9 cellular contexts compared by ENCODE assay signal in the genomic region with DNA sequence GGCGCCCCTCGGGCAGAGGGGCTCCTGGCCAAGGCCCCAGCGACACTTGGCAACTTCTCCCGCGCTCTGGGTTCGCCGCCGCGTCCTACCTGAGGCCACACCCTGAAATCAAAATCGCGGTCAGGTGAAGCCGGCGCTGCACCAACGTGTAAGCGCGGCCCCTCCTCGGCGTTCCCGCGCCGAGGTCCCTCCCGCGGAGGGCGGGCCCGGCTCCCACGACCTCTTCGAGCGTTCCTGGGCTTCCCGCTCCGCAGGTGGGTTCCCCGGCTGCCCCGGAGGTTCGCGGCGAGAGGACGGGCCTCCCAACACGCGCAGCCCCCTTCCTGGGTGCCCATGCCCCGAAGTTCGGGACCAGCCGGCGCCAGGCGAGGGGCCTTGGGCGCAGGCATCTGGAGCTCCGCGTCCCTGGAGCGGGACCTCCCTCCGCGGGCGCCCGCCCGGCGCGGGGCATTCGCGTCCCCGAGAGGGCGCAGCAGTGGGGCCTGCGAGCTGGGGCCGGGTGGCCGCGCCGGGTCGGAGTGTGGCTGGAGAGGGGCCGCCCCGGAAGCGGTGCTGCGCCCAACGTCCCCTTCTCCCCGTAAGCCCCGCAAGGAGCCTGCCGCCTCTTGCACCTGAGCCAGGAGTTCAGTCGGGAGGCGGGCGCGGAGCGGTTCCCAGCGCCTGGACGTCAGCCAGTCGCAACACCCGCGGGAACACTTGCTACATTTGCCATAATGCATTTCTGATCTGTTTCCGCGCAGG. TPM values are rescaled to one million over a fixed set of nuclear protein-coding genes. Genes with fewer than 3 reads are reported as not detected.
DNase-seq lines count a peak whose midpoint lies in the region; ATAC-seq and TF ChIP-seq lines count a peak whose summit lies in the region.
"Had no signal": no experiment of that assay in that cellular context is flagged by ENCODE, and none has a peak within 500 bp of the region (broad histone marks: within the 10 kb centered on the region; RNA-seq: fewer than 3 reads in every experiment).

No MANE protein-coding gene starts in this region.

- no peaks in the 10 kb centered on the region for H3K36me3 Mint-ChIP-seq in activated T-helper 17 cell treated with anti-CD3 and anti-CD28 coated beads, Interleukin-2, amount 50 U/mL, for 72 hours (ENCODE audit: low read depth)

- H4K20me1 ChIP-seq in BLaER1 treated with 17β-estradiol and CSF1 and Interleukin-3, amounts not matched to agents 10 nM and 100 nM: peaks cover 0 to 15% (median 0%) of the 10 kb centered on the region in 11 experiments; a peak in 8 of 22 replicates

- intact Hi-C loops in right cardiac atrium (cut with DNase I): no loop called here
- intact Hi-C loops in sigmoid colon (cut with DNase I): no loop called here

- H3K9me3 Mint-ChIP-seq in activated T-helper 17 cell treated with anti-CD3 and anti-CD28 coated beads, Interleukin-2, amount 50 U/mL, for 72 hours: no peaks in the 10 kb centered on the region

- H3K27ac ChIP-seq in BLaER1 treated with 17β-estradiol and CSF1 and Interleukin-3, amounts not matched to agents 10 nM and 100 nM: no peak overlapping the region
- peak overlapping the region; percentile 51 for H3K27ac ChIP-seq in right cardiac atrium (ENCODE audit: low read length)
- H3K27ac ChIP-seq in sigmoid colon: peak overlapping the region in 1 of 4 donors; percentile 45

- H3K27me3 Mint-ChIP-seq in activated T-helper 17 cell treated with anti-CD3 and anti-CD28 coated beads, Interleukin-2, amount 50 U/mL, for 72 hours: peaks cover 25% of the 10 kb centered on the region

- no peak for TF ChIP-seq EP300 in sigmoid colon (IDR thresholded peaks at IDR 0.05)

- peaks cover 4% of the 10 kb centered on the region for H3K4me1 Mint-ChIP-seq in activated T-helper 17 cell treated with anti-CD3 and anti-CD28 coated beads, Interleukin-2, amount 50 U/mL, for 72 hours

- H3K27ac Mint-ChIP-seq in activated T-helper 17 cell treated with anti-CD3 and anti-CD28 coated beads, Interleukin-2, amount 50 U/mL, for 72 hours: no peak overlapping the region

- TF ChIP-seq CTCF in sigmoid colon (IDR thresholded peaks at IDR 0.05): no peak

- 3% methylated on average over 84 of the region's 84 CpGs for WGBS in right cardiac atrium
- WGBS in sigmoid colon, 2 donors: 1% methylated on average over 84 of the region's 84 CpGs

- ATAC-seq in HG02885 (IDR thresholded peaks at IDR 0.05; ENCODE audit: poor library complexity, unreplicated experiment): peak; percentile 61
- peak; percentile 46 for ATAC-seq in activated T-helper 17 cell treated with anti-CD3 and anti-CD28 coated beads, Interleukin-2, amount 50 U/mL, for 72 hours (replicated peaks)
- peak; percentile 49 for ATAC-seq in right cardiac atrium
- ATAC-seq in GM19324 (IDR thresholded peaks at IDR 0.05; ENCODE audit: low FRiP score, unreplicated experiment): no peak

- H3K36me3 ChIP-seq in BLaER1 treated with 17β-estradiol and CSF1 and Interleukin-3, amounts not matched to agents 10 nM and 100 nM: no peaks in the 10 kb centered on the region
- no peaks in the 10 kb centered on the region for H3K36me3 ChIP-seq in sigmoid colon

- H3K4me2 ChIP-seq in BLaER1 treated with 17β-estradiol and CSF1 and Interleukin-3, amounts not matched to agents 10 nM and 100 nM: peak overlapping the region; percentile 75 to 93 (median 89)

- peaks cover 5 to 26% (median 15%) of the 10 kb centered on the region in 10 experiments; a peak in 17 of 20 replicates for H3K4me1 ChIP-seq in BLaER1 treated with 17β-estradiol and CSF1 and Interleukin-3, amounts not matched to agents 10 nM and 100 nM
- H3K4me1 ChIP-seq in right cardiac atrium (ENCODE audit: control insufficient read depth, insufficient read depth, low read length) (peaks cover 8% of the 10 kb centered on the region), sigmoid colon (peaks cover 0 to 18% (median 15%) of the 10 kb centered on the region in 4 donors)

- H3K9me3 ChIP-seq in BLaER1 treated with 17β-estradiol and CSF1 and Interleukin-3, amounts not matched to agents 10 nM and 100 nM (replicated peaks in 1 of 11): no peaks in the 10 kb centered on the region
- no peaks in the 10 kb centered on the region for H3K9me3 ChIP-seq in right cardiac atrium (ENCODE audit: control insufficient read depth, low read length)
- H3K9me3 ChIP-seq in sigmoid colon: no peaks in the 10 kb centered on the region

- DNase-seq in right cardiac atrium (peak; percentile 41 to 78 (median 69)), sigmoid colon (no peak), AG08395 (ENCODE audit: low spot score) (no peak), GM19240 (ENCODE audit: insufficient read length, low spot score) (no peak)

- no peak for TF ChIP-seq POLR2A in sigmoid colon (IDR thresholded peaks at IDR 0.05)

- H3K27me3 ChIP-seq in BLaER1 treated with 17β-estradiol and CSF1 and Interleukin-3, amounts not matched to agents 10 nM and 100 nM: peaks cover 51 to 64% (median 62%) of the 10 kb centered on the region in 11 experiments
- H3K27me3 ChIP-seq in right cardiac atrium (ENCODE audit: control insufficient read depth, insufficient read depth): no peaks in the 10 kb centered on the region
- peaks cover 0 to 33% (median 0%) of the 10 kb centered on the region in 3 donors for H3K27me3 ChIP-seq in sigmoid colon

- peak overlapping the region; percentile 42 to 67 (median 57) for H3K4me3 ChIP-seq in BLaER1 treated with 17β-estradiol and CSF1 and Interleukin-3, amounts not matched to agents 10 nM and 100 nM
- peak overlapping the region; percentile 50 for H3K4me3 ChIP-seq in right cardiac atrium (ENCODE audit: low read length)
- peak overlapping the region; percentile 27 to 58 (median 52) for H3K4me3 ChIP-seq in sigmoid colon

- peak overlapping the region in 8 of 11 experiments; percentile 25 to 60 (median 44); a peak in 12 of 22 replicates for H3K9ac ChIP-seq in BLaER1 treated with 17β-estradiol and CSF1 and Interleukin-3, amounts not matched to agents 10 nM and 100 nM

- peak overlapping the region; percentile 72 for H3K4me3 Mint-ChIP-seq in activated T-helper 17 cell treated with anti-CD3 and anti-CD28 coated beads, Interleukin-2, amount 50 U/mL, for 72 hours

RNA-seq across cellular contexts. Expression of a gene that starts 13.7 kb away (rescaled TPM):
- 1 to 10 TPM in 1 of 2 donors, under 1 TPM in 1; 0.42 to 1.4 TPM for total RNA-seq in activated T-helper 17 cell treated with anti-CD3 and anti-CD28 coated beads, Interleukin-2, amount 50 U/mL, for 72 hours
- total RNA-seq in right cardiac atrium (10 to 100 TPM in 3 of 4 donors, 1 to 10 TPM in 1; 9.2 to 22.6 (median 16.8) TPM), sigmoid colon (1 to 10 TPM in 3 of 4 donors, under 1 TPM in 1; 0.33 to 3.0 (median 1.2) TPM)
- polyA plus RNA-seq in right cardiac atrium (13.0 TPM), sigmoid colon (1 to 10 TPM; 1.2 to 2.8 (median 1.6) TPM)
- total RNA-seq: glomerular endothelial cell had no signal

RNA-seq across cellular contexts. Expression of a gene that starts 30.3 kb away (rescaled TPM):
- total RNA-seq in activated T-helper 17 cell treated with anti-CD3 and anti-CD28 coated beads, Interleukin-2, amount 50 U/mL, for 72 hours: not detected
- total RNA-seq in right cardiac atrium: 1 to 10 TPM in 3 of 4 donors, under 1 TPM in 1; 0.42 to 5.0 (median 4.4) TPM
- 0.68 TPM for polyA plus RNA-seq in right cardiac atrium
- total RNA-seq in sigmoid colon: 1 to 10 TPM in 1 of 4 donors, not detected in 3; 1.6 TPM
- not detected for polyA plus RNA-seq in sigmoid colon

RNA-seq across cellular contexts. Expression of a gene that starts 55.1 kb away (rescaled TPM):
- total RNA-seq in activated T-helper 17 cell treated with anti-CD3 and anti-CD28 coated beads, Interleukin-2, amount 50 U/mL, for 72 hours: 100 to 1,000 TPM; 111 to 116 TPM
- total RNA-seq in right cardiac atrium (10 to 100 TPM; 11.5 to 28.9 (median 21.7) TPM), sigmoid colon (10 to 100 TPM in 2 of 4 donors, 1 to 10 TPM in 2; 5.4 to 12.5 (median 9.4) TPM)
- polyA plus RNA-seq in right cardiac atrium (18.5 TPM), sigmoid colon (10 to 100 TPM in 1 of 3 donors, 1 to 10 TPM in 2; 2.4 to 27.5 (median 2.8) TPM)

Comparison
In these comparisons a context has a peak if more than half of its experiments do, and no peak if none do; other contexts are left out.
1. DNase-seq: peak in right cardiac atrium (3 of 3); none in sigmoid colon (single experiment), AG08395 (single experiment) and GM19240 (single experiment).
2. Peak in every context shown above with its lines, with median percentiles within 50 percentile points of each other: H3K4me3 ChIP-seq.